ENCODE assay signal across 1 cellular context in genomic region chr12:54428050-54429013, GRCh38.
A peak's percentile ranks its signal among the peaks of the same experiment; 100 is the strongest.
TF ChIP-seq lines count a peak whose summit lies in the region.

No MANE protein-coding gene starts in this region.

TF ChIP-seq in H1, 55 proteins besides CTCF, POLR2A, EP300 and RAD21:
- TF ChIP-seq TBP (IDR thresholded peaks at IDR 0.05; ENCODE audit: low read depth, low read length) = 0 out of 2 replicates have a peak, but pooled peaks have one; percentile 37
- TF ChIP-seq TEAD4 (IDR thresholded peaks at IDR 0.05; ENCODE audit: low read depth, low read length) = no peak
- no peak for TF ChIP-seq SP4 (IDR thresholded peaks at IDR 0.05; ENCODE audit: low read length)
